ENCODE assay signal across 1 cellular context in the genomic region with DNA sequence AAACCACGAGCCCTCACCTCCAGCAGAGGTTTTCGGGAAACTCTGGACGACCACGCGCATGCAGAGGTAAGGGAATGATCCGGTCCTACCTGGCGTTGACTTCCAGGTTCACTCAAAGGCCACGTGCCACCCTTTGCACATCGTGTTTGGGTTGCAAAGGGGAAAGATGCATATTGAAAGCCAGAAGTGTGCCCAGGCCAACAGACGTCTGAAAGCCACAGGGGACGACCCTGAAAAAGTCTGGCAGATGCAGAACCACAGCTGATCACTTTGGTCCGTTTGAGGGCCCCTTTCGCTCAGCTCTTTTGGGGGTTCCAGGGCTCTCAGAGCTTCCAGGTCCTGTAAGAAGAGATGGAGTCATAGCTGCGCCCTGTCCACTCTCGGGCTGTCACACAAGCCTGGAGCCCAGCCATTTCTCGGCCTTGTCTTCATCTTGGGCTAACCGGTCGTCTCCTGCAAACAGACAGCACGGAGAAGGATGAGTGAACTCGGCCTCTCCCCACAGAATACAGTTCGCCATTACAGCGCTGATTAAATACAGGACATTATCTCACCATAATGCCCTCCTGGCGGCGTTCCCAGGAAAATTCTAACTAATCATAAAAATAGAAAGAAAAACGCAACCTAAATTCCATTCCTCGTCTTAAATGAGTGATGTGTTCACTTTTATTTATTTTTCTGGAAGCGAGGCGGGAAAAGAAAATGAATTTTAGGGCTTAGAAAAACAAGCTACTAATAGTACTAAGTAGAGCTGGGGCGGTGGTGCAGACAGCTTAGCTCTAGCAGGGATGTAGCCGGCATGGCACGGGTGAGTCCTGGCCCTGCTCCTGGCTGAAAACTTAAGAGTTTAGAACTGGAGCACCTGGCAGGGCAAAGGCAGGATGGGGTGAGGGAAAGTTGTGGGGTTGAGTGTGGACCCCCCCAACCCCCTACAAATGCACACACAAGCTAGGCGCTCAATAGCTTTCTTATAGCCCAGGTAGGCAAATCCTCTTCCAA.
TF ChIP-seq lines count a peak whose summit lies in the region.

No MANE protein-coding gene starts in this region.

TF ChIP-seq in HEK293, 187 proteins besides CTCF, POLR2A, EP300 and RAD21 (continued from another document and continues in another):
- 0 out of 2 replicates have a peak, but pooled peaks have one; percentile 22 for TF ChIP-seq PRDM10 (tag by site-specific recombination; IDR thresholded peaks at IDR 0.05)
- TF ChIP-seq ZNF580 (tag by site-specific recombination; IDR thresholded peaks at IDR 0.05) = no peak
- TF ChIP-seq ZNF366 (tag by site-specific recombination; conservative IDR thresholded peaks at IDR 0.05) = 0 out of 2 replicates have a peak, but pooled peaks have one; percentile 10
- no peak for TF ChIP-seq ZNF776 (tag by site-specific recombination; IDR thresholded peaks at IDR 0.05; ENCODE audit: borderline replicate concordance)
- no peak for TF ChIP-seq ZFP69B (tag by site-specific recombination; IDR thresholded peaks at IDR 0.05)
- TF ChIP-seq ZNF426 (tag by site-specific recombination; IDR thresholded peaks at IDR 0.05) = no peak
- TF ChIP-seq OSR2 (tag by site-specific recombination; IDR thresholded peaks at IDR 0.05) = peak; percentile 79
- TF ChIP-seq, protein P1, sequence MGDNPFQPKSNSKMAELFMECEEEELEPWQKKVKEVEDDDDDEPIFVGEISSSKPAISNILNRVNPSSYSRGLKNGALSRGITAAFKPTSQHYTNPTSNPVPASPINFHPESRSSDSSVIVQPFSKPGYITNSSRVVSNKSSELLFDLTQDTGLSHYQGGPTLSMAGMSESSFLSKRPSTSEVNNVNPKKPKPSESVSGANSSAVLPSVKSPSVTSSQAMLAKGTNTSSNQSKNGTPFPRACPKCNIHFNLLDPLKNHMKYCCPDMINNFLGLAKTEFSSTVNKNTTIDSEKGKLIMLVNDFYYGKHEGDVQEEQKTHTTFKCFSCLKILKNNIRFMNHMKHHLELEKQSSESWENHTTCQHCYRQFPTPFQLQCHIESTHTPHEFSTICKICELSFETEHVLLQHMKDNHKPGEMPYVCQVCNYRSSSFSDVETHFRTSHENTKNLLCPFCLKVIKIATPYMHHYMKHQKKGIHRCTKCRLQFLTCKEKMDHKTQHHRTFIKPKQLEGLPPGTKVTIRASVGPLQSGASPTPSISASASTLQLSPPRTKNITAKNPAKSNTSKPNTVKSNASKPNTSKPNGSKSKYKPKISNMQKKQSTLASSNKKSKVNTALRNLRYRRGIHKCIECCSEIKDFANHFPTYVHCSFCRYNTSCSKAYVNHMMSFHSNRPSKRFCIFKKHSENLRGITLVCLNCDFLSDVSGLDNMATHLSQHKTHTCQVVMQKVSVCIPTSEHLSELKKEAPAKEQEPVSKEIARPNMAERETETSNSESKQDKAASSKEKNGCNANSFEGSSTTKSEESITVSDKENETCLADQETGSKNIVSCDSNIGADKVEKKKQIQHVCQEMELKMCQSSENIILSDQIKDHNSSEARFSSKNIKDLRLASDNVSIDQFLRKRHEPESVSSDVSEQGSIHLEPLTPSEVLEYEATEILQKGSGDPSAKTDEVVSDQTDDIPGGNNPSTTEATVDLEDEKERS (tag by site-specific recombination; IDR thresholded peaks at IDR 0.05) = no peak
- no peak for TF ChIP-seq SALL2 (tag by site-specific recombination; IDR thresholded peaks at IDR 0.05; ENCODE audit: borderline replicate concordance)
- TF ChIP-seq ZFP37 (tag by site-specific recombination; IDR thresholded peaks at IDR 0.05) = no peak
- peak; percentile 48; the same call in 1 of the 2 replicates for TF ChIP-seq ZNF843 (tag by site-specific recombination; IDR thresholded peaks at IDR 0.05)
- TF ChIP-seq, protein P2, sequence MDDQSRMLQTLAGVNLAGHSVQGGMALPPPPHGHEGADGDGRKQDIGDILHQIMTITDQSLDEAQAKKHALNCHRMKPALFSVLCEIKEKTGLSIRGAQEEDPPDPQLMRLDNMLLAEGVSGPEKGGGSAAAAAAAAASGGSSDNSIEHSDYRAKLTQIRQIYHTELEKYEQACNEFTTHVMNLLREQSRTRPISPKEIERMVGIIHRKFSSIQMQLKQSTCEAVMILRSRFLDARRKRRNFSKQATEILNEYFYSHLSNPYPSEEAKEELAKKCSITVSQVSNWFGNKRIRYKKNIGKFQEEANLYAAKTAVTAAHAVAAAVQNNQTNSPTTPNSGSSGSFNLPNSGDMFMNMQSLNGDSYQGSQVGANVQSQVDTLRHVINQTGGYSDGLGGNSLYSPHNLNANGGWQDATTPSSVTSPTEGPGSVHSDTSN (CRISPR knock-in tag; IDR thresholded peaks at IDR 0.05) = no peak
- no peak for TF ChIP-seq ZNF398 (tag by site-specific recombination; IDR thresholded peaks at IDR 0.05)
- TF ChIP-seq ZBTB7A (tag by site-specific recombination; IDR thresholded peaks at IDR 0.05; ENCODE audit: low read depth) = no peak
- TF ChIP-seq SCRT2 (tag by site-specific recombination; IDR thresholded peaks at IDR 0.05) = no peak
- TF ChIP-seq ZNF555 (tag by site-specific recombination; conservative IDR thresholded peaks at IDR 0.05) = no peak
- no peak for TF ChIP-seq ZNF416 (tag by site-specific recombination; IDR thresholded peaks at IDR 0.05)
- no peak for TF ChIP-seq MEIS1 (CRISPR knock-in tag; IDR thresholded peaks at IDR 0.05; ENCODE audit: borderline replicate concordance)
- TF ChIP-seq ZSCAN23 (tag by site-specific recombination; IDR thresholded peaks at IDR 0.05) = no peak
- no peak for TF ChIP-seq ZNF521 (tag by site-specific recombination; IDR thresholded peaks at IDR 0.05)
- no peak for TF ChIP-seq ZNF670 (tag by site-specific recombination; IDR thresholded peaks at IDR 0.05; ENCODE audit: low read depth)
- no peak for TF ChIP-seq ZNF645 (tag by site-specific recombination; IDR thresholded peaks at IDR 0.05)
- TF ChIP-seq, protein P3, sequence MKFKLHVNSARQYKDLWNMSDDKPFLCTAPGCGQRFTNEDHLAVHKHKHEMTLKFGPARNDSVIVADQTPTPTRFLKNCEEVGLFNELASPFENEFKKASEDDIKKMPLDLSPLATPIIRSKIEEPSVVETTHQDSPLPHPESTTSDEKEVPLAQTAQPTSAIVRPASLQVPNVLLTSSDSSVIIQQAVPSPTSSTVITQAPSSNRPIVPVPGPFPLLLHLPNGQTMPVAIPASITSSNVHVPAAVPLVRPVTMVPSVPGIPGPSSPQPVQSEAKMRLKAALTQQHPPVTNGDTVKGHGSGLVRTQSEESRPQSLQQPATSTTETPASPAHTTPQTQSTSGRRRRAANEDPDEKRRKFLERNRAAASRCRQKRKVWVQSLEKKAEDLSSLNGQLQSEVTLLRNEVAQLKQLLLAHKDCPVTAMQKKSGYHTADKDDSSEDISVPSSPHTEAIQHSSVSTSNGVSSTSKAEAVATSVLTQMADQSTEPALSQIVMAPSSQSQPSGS (tag by site-specific recombination; IDR thresholded peaks at IDR 0.05; ENCODE audit: low read depth) = no peak
- TF ChIP-seq, protein P4, sequence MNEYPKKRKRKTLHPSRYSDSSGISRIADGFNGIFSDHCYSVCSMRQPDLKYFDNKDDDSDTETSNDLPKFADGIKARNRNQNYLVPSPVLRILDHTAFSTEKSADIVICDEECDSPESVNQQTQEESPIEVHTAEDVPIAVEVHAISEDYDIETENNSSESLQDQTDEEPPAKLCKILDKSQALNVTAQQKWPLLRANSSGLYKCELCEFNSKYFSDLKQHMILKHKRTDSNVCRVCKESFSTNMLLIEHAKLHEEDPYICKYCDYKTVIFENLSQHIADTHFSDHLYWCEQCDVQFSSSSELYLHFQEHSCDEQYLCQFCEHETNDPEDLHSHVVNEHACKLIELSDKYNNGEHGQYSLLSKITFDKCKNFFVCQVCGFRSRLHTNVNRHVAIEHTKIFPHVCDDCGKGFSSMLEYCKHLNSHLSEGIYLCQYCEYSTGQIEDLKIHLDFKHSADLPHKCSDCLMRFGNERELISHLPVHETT (tag by site-specific recombination; IDR thresholded peaks at IDR 0.05) = no peak
- peak; percentile 58; the same call in 1 of the 2 replicates for TF ChIP-seq ZBTB8A (tag by site-specific recombination; IDR thresholded peaks at IDR 0.05)
- TF ChIP-seq TRIM28 (IDR thresholded peaks at IDR 0.05; ENCODE audit: borderline replicate concordance, low read length) = no peak
- no peak for TF ChIP-seq ZNF114 (tag by site-specific recombination; IDR thresholded peaks at IDR 0.05)
- TF ChIP-seq ZNF324 (tag by site-specific recombination; IDR thresholded peaks at IDR 0.05) = no peak
- TF ChIP-seq ZNF2 (tag by site-specific recombination; IDR thresholded peaks at IDR 0.05) = no peak
- TF ChIP-seq ZNF155 (tag by site-specific recombination; IDR thresholded peaks at IDR 0.05) = no peak
- TF ChIP-seq KLF8 (tag by site-specific recombination; IDR thresholded peaks at IDR 0.05) = no peak
- TF ChIP-seq, protein P5, sequence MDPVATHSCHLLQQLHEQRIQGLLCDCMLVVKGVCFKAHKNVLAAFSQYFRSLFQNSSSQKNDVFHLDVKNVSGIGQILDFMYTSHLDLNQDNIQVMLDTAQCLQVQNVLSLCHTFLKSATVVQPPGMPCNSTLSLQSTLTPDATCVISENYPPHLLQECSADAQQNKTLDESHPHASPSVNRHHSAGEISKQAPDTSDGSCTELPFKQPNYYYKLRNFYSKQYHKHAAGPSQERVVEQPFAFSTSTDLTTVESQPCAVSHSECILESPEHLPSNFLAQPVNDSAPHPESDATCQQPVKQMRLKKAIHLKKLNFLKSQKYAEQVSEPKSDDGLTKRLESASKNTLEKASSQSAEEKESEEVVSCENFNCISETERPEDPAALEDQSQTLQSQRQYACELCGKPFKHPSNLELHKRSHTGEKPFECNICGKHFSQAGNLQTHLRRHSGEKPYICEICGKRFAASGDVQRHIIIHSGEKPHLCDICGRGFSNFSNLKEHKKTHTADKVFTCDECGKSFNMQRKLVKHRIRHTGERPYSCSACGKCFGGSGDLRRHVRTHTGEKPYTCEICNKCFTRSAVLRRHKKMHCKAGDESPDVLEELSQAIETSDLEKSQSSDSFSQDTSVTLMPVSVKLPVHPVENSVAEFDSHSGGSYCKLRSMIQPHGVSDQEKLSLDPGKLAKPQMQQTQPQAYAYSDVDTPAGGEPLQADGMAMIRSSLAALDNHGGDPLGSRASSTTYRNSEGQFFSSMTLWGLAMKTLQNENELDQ (tag by site-specific recombination; IDR thresholded peaks at IDR 0.05; ENCODE audit: low read depth) = no peak
- no peak for TF ChIP-seq ZNF174 (tag by site-specific recombination; IDR thresholded peaks at IDR 0.05)
- peak; percentile 35; the same call in 1 of the 2 replicates for TF ChIP-seq ZNF629 (tag by site-specific recombination; IDR thresholded peaks at IDR 0.05)
- no peak for TF ChIP-seq ZNF292 (tag by site-specific recombination; IDR thresholded peaks at IDR 0.05; ENCODE audit: borderline replicate concordance, low read depth)
- TF ChIP-seq ZNF571 (tag by site-specific recombination; IDR thresholded peaks at IDR 0.05) = no peak
- TF ChIP-seq ZNF548 (tag by site-specific recombination; IDR thresholded peaks at IDR 0.05) = no peak
- TF ChIP-seq ZXDB (tag by site-specific recombination; IDR thresholded peaks at IDR 0.05) = peak; percentile 43; the same call in 1 of the 2 replicates
- TF ChIP-seq KLF10 (tag by site-specific recombination; IDR thresholded peaks at IDR 0.05) = no peak
- TF ChIP-seq ZNF654 (tag by site-specific recombination; IDR thresholded peaks at IDR 0.05; ENCODE audit: low read depth) = no peak
